In genomic region chr1:189708674-189709073, GRCh38 we compare ENCODE assay signal across 12 cellular contexts.
DNase-seq lines count a peak whose midpoint lies in the region; ATAC-seq, FAIRE-seq and TF ChIP-seq lines count a peak whose summit lies in the region.
"Had no signal": no experiment of that assay in that cellular context is flagged by ENCODE, and none has a peak within 500 bp of the region (broad histone marks: within the 10 kb centered on the region; RNA-seq: fewer than 3 reads in every experiment).

No MANE protein-coding gene starts in this region.

- CTCF ChIA-PET in A549 (lab: Yijun Ruan, JAX), result interaction anchor here (0.6 to 1.1 kb wide), 4 partner anchors 16 to 610 kb away, joined by 3 read pairs; no protein-coding TSS in a partner anchor

- no peak overlapping the region for H3K4me3 Mint-ChIP-seq in activated naive CD8-positive, alpha-beta T cell treated with anti-CD3 and anti-CD28 coated beads, Interleukin-2, amount 50 U/mL, for 24 hours
- H3K4me3 Mint-ChIP-seq: CD8-positive, alpha-beta memory T cell had no signal

- H3K36me3 Mint-ChIP-seq in activated naive CD8-positive, alpha-beta T cell treated with anti-CD3 and anti-CD28 coated beads, Interleukin-2, amount 50 U/mL, for 24 hours (ENCODE audit: low read depth), result no peaks in the 10 kb centered on the region
- H3K36me3 Mint-ChIP-seq: CD8-positive, alpha-beta memory T cell had no signal

- H3K4me1 ChIP-seq in A549 (no peaks in the 10 kb centered on the region), gastroesophageal sphincter (no peaks in the 10 kb centered on the region)
- H3K4me1 ChIP-seq: heart right ventricle had no signal

- 80% methylated on average over 3 of the region's 3 CpGs for WGBS in A549 (ENCODE audit: missing lambda C conversion rate)
- WGBS in gastroesophageal sphincter (ENCODE audit: low coverage in 1 of 2), 2 donors, result 100% methylated on average over 3 of the region's 3 CpGs; no CpG with 5 or more reads in 1 of the 2 donors

- TF ChIP-seq RAD21 in A549 (conservative IDR thresholded peaks at IDR 0.05 in 1 of 2, IDR thresholded peaks at IDR 0.05 in 1 of 2), result peak; percentile 55 to 68

- peaks cover 23% of the 10 kb centered on the region for H3K9me3 Mint-ChIP-seq in activated naive CD8-positive, alpha-beta T cell treated with anti-CD3 and anti-CD28 coated beads, Interleukin-2, amount 50 U/mL, for 24 hours

- H3K27ac ChIP-seq in A549, result no peak overlapping the region
- no peak overlapping the region for H3K27ac ChIP-seq in gastroesophageal sphincter
- H3K27ac ChIP-seq: heart right ventricle had no signal

- no peaks in the 10 kb centered on the region for H3K4me1 Mint-ChIP-seq in activated naive CD8-positive, alpha-beta T cell treated with anti-CD3 and anti-CD28 coated beads, Interleukin-2, amount 50 U/mL, for 24 hours
- H3K4me1 Mint-ChIP-seq: CD8-positive, alpha-beta memory T cell had no signal

- ATAC-seq in A549, result peak; percentile 85 to 93; a peak in 5 of 6 replicates
- no peak for ATAC-seq in activated naive CD8-positive, alpha-beta T cell treated with anti-CD3 and anti-CD28 coated beads, Interleukin-2, amount 50 U/mL, for 24 hours
- no peak for ATAC-seq in gastroesophageal sphincter
- ATAC-seq: heart right ventricle, sciatic nerve had no signal

- no peaks in the 10 kb centered on the region for H3K9me3 ChIP-seq in A549
- no peaks in the 10 kb centered on the region for H3K9me3 ChIP-seq in gastroesophageal sphincter

- H3K27me3 ChIP-seq in gastroesophageal sphincter, result no peaks in the 10 kb centered on the region
- H3K27me3 ChIP-seq: heart right ventricle had no signal

- no peaks in the 10 kb centered on the region for H3K27me3 Mint-ChIP-seq in activated naive CD8-positive, alpha-beta T cell treated with anti-CD3 and anti-CD28 coated beads, Interleukin-2, amount 50 U/mL, for 24 hours
- H3K27me3 Mint-ChIP-seq: CD8-positive, alpha-beta memory T cell had no signal

- TF ChIP-seq POLR2A in A549 (IDR thresholded peaks at IDR 0.05; ENCODE audit: low read length) (no peak), gastroesophageal sphincter (IDR thresholded peaks at IDR 0.05) (no peak)

- no peak for TF ChIP-seq EP300 in A549 (IDR thresholded peaks at IDR 0.05)
- TF ChIP-seq EP300 in gastroesophageal sphincter (IDR thresholded peaks at IDR 0.05), result no peak

- H3K4me3 ChIP-seq in A549, result no peak overlapping the region
- no peak overlapping the region for H3K4me3 ChIP-seq in fibroblast of pulmonary artery (replicated peaks; ENCODE audit: low read depth, low read length)
- no peak overlapping the region for H3K4me3 ChIP-seq in gastroesophageal sphincter
- H3K4me3 ChIP-seq: heart right ventricle had no signal

- TF ChIP-seq CTCF in A549 (IDR thresholded peaks at IDR 0.05) (peak; percentile 23; the same call in 1 of the 3 replicates), fibroblast of pulmonary artery (IDR thresholded peaks at IDR 0.05; ENCODE audit: low read length, missing control alignments) (peak; percentile 26), gastroesophageal sphincter (IDR thresholded peaks at IDR 0.05) (no peak)

- FAIRE-seq in A549 (lab: Jason Lieb, UNC), result no peak

- no peaks in the 10 kb centered on the region for H3K36me3 ChIP-seq in gastroesophageal sphincter
- H3K36me3 ChIP-seq: heart right ventricle had no signal

- no peak overlapping the region for H3K4me2 ChIP-seq in A549

- DNase-seq in A549 (ENCODE audit: low read depth in 1 of 2, low spot score in 1 of 2), result peak in 1 of 2 experiments; percentile 45
- peak; percentile 20 for DNase-seq in H4 (ENCODE audit: low spot score)
- peak; percentile 9 for DNase-seq in RKO (ENCODE audit: low spot score)
- peak; percentile 24 for DNase-seq in fibroblast of pulmonary artery (ENCODE audit: low read depth)
- DNase-seq in activated naive CD8-positive, alpha-beta T cell treated with anti-CD3 and anti-CD28 coated beads, Interleukin-2, amount 50 U/mL, for 24 hours, result no peak
- DNase-seq in SHP77 treated with DMSO at 0.1 percent for 48 hours (lab: John Stamatoyannopoulos, UW), result no peak
- DNase-seq in Kasumi-1 (lab: John Stamatoyannopoulos, UW), result no peak
- DNase-seq: CD8-positive, alpha-beta memory T cell; heart right ventricle; KBM-7 had no signal

- H3K27ac Mint-ChIP-seq in activated naive CD8-positive, alpha-beta T cell treated with anti-CD3 and anti-CD28 coated beads, Interleukin-2, amount 50 U/mL, for 24 hours, result no peak overlapping the region
- H3K27ac Mint-ChIP-seq: CD8-positive, alpha-beta memory T cell had no signal

- POLR2A ChIA-PET in A549 (lab: Yijun Ruan, JAX), result no interaction called here

TF ChIP-seq in A549, 52 proteins besides CTCF, POLR2A, EP300 and RAD21:
- TF ChIP-seq SMC3 (IDR thresholded peaks at IDR 0.05) (peak; percentile 59), FOXS1 (CRISPR knock-in tag; IDR thresholded peaks at IDR 0.05) (no peak)

Comparison
In these comparisons a context has a peak if more than half of its experiments do, and no peak if none do; other contexts are left out.
1. ATAC-seq: peak in A549 (2 of 2); none in activated naive CD8-positive, alpha-beta T cell treated with anti-CD3 and anti-CD28 coated beads, Interleukin-2, amount 50 U/mL, for 24 hours (single experiment) and gastroesophageal sphincter (single experiment).
2. DNase-seq: peak in H4 (single experiment), RKO (single experiment) and fibroblast of pulmonary artery (single experiment); none in activated naive CD8-positive, alpha-beta T cell treated with anti-CD3 and anti-CD28 coated beads, Interleukin-2, amount 50 U/mL, for 24 hours (single experiment), SHP77 treated with DMSO at 0.1 percent for 48 hours (single experiment) and Kasumi-1 (0 of 2).
3. CTCF ChIP-seq: peak in A549 (single experiment) and fibroblast of pulmonary artery (single experiment); none in gastroesophageal sphincter (0 of 4).